Comparison of ENCODE assay signal across 1 cellular context in the genomic region with DNA sequence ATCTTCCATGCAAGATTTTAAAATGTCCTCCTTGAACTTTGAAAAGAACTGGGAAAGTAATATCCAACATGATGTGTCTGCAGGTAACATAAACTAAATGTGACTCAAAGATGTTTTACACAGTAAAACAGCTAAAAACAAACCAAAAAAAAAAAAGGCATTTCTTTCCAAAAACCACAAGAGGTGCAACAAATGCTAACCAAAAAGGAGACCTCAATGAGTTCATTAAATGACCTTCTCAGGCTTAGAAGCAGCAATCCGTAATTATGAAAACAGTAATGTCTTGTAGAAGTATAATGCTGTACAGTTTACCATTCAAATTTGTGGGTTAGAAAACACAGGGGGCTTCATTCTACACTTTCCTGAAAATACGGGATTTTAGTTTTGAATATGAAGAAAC.
TF ChIP-seq lines count a peak whose summit lies in the region.

No MANE protein-coding gene starts in this region.

TF ChIP-seq in GM23338, 12 proteins besides CTCF, POLR2A, EP300 and RAD21 (continued from another document):
- TF ChIP-seq EZH2phosphoT487 (IDR thresholded peaks at IDR 0.05; ENCODE audit: unreplicated experiment) (no peak), ZNF114 (CRISPR knock-in tag; IDR thresholded peaks at IDR 0.05) (no peak), JUNB (IDR thresholded peaks at IDR 0.05; ENCODE audit: unreplicated experiment) (no peak), ZNF331 (CRISPR knock-in tag; IDR thresholded peaks at IDR 0.05; ENCODE audit: low read depth) (no peak), NANOG (IDR thresholded peaks at IDR 0.05; ENCODE audit: borderline replicate concordance) (no peak), CREB1 (CRISPR knock-in tag; IDR thresholded peaks at IDR 0.05; ENCODE audit: low read depth) (no peak), POLR2AphosphoS5 (IDR thresholded peaks at IDR 0.05; ENCODE audit: low read depth) (no peak)
- TF ChIP-seq, protein P1, sequence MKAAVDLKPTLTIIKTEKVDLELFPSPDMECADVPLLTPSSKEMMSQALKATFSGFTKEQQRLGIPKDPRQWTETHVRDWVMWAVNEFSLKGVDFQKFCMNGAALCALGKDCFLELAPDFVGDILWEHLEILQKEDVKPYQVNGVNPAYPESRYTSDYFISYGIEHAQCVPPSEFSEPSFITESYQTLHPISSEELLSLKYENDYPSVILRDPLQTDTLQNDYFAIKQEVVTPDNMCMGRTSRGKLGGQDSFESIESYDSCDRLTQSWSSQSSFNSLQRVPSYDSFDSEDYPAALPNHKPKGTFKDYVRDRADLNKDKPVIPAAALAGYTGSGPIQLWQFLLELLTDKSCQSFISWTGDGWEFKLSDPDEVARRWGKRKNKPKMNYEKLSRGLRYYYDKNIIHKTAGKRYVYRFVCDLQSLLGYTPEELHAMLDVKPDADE (IDR thresholded peaks at IDR 0.05): no peak
- TF ChIP-seq, protein P2, sequence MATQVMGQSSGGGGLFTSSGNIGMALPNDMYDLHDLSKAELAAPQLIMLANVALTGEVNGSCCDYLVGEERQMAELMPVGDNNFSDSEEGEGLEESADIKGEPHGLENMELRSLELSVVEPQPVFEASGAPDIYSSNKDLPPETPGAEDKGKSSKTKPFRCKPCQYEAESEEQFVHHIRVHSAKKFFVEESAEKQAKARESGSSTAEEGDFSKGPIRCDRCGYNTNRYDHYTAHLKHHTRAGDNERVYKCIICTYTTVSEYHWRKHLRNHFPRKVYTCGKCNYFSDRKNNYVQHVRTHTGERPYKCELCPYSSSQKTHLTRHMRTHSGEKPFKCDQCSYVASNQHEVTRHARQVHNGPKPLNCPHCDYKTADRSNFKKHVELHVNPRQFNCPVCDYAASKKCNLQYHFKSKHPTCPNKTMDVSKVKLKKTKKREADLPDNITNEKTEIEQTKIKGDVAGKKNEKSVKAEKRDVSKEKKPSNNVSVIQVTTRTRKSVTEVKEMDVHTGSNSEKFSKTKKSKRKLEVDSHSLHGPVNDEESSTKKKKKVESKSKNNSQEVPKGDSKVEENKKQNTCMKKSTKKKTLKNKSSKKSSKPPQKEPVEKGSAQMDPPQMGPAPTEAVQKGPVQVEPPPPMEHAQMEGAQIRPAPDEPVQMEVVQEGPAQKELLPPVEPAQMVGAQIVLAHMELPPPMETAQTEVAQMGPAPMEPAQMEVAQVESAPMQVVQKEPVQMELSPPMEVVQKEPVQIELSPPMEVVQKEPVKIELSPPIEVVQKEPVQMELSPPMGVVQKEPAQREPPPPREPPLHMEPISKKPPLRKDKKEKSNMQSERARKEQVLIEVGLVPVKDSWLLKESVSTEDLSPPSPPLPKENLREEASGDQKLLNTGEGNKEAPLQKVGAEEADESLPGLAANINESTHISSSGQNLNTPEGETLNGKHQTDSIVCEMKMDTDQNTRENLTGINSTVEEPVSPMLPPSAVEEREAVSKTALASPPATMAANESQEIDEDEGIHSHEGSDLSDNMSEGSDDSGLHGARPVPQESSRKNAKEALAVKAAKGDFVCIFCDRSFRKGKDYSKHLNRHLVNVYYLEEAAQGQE (IDR thresholded peaks at IDR 0.05; ENCODE audit: unreplicated experiment): no peak
